Comparison of ENCODE assay signal across 12 cellular contexts in genomic region chr9:93684806-93685553, GRCh38.
DNase-seq lines count a peak whose midpoint lies in the region; ATAC-seq and TF ChIP-seq lines count a peak whose summit lies in the region.
"Had no signal": no experiment of that assay in that cellular context is flagged by ENCODE, and none has a peak within 500 bp of the region (broad histone marks: within the 10 kb centered on the region; RNA-seq: fewer than 3 reads in every experiment).

No MANE protein-coding gene starts in this region.

- H3K9ac ChIP-seq in PC-3 (ENCODE audit: low read length), result no peak overlapping the region

- H2AFZ ChIP-seq in PC-3 (ENCODE audit: low read length), result peak overlapping the region; percentile 63

- DNase-seq in cardiac septum (ENCODE audit: low spot score) (peak; percentile 50), right atrium auricular region (ENCODE audit: low spot score) (no peak), PC-3 (peak; percentile 52), foreskin keratinocyte (no peak), GM20000 (ENCODE audit: low spot score) (no peak), kidney glomerular epithelial cell (lab: John Stamatoyannopoulos, UW) (no peak)
- DNase-seq: activated naive CD4-positive, alpha-beta T cell treated with Interleukin-2 at 50 U/mL for 16 hours; NCI-H187 treated with DMSO at 0.1 percent for 48 hours; stimulated activated CD4-positive, alpha-beta T cell treated with anti-CD3 and anti-CD28 coated beads, Interleukin-12 subunit alpha, Interleukin-12 subunit beta, amount 100 ng/mL, for 4 hours had no signal

- no peaks in the 10 kb centered on the region for H3K79me2 ChIP-seq in PC-3 (ENCODE audit: low read length)

- no peak for TF ChIP-seq CTCF in right atrium auricular region (IDR thresholded peaks at IDR 0.05)
- peak; percentile 53 for TF ChIP-seq CTCF in PC-3 (conservative IDR thresholded peaks at IDR 0.05; ENCODE audit: low read depth, low read length)
- peak; percentile 22 for TF ChIP-seq CTCF in foreskin keratinocyte (conservative IDR thresholded peaks at IDR 0.05)
- TF ChIP-seq CTCF in GM20000 (IDR thresholded peaks at IDR 0.05; ENCODE audit: extremely low read depth, missing control alignments), result no peak

- H3K4me1 ChIP-seq in right atrium auricular region (no peaks in the 10 kb centered on the region), PC-3 (ENCODE audit: insufficient read depth, low read length) (0 out of 2 replicates have a peak, but pooled peaks cover 4% of the 10 kb centered on the region), foreskin keratinocyte (no peaks in the 10 kb centered on the region)

- no peaks in the 10 kb centered on the region for H3K27me3 ChIP-seq in right atrium auricular region
- H3K27me3 ChIP-seq in PC-3 (ENCODE audit: low read length), result no peaks in the 10 kb centered on the region
- H3K27me3 ChIP-seq in foreskin keratinocyte, result no peaks in the 10 kb centered on the region

- intact Hi-C loops in cardiac septum (cut with DNase I) (loop anchor here (5.0 kb wide), 2 partner anchors 317 to 527 kb away; no protein-coding TSS in a partner anchor), PC-3 (cut with micrococcal nuclease) (no loop called here)

- no peak overlapping the region for H3K27ac ChIP-seq in right atrium auricular region
- no peak overlapping the region for H3K27ac ChIP-seq in PC-3 (ENCODE audit: low read length)
- no peak overlapping the region for H3K27ac ChIP-seq in foreskin keratinocyte
- H3K27ac ChIP-seq: thoracic aorta had no signal

- H3F3A ChIP-seq in PC-3 (ENCODE audit: low read length, unreplicated experiment), result no peaks in the 10 kb centered on the region

- no peaks in the 10 kb centered on the region for H3K36me3 ChIP-seq in right atrium auricular region
- no peaks in the 10 kb centered on the region for H3K36me3 ChIP-seq in PC-3 (ENCODE audit: low read depth, low read length)
- H3K36me3 ChIP-seq: thoracic aorta had no signal

- H3K9me2 ChIP-seq in PC-3 (replicated peaks; ENCODE audit: low read length), result no peaks in the 10 kb centered on the region

- no peak overlapping the region; the same call in 1 of the 2 replicates for H3K4me2 ChIP-seq in PC-3 (ENCODE audit: low read length)

- H4K20me1 ChIP-seq in PC-3 (ENCODE audit: low read length), result no peaks in the 10 kb centered on the region

- H3K4me3 ChIP-seq in right atrium auricular region, result no peak overlapping the region
- H3K4me3 ChIP-seq in PC-3 (ENCODE audit: low read length), result no peak overlapping the region
- H3K4me3 ChIP-seq: thoracic aorta had no signal

- ATAC-seq in PC-3 (peak; percentile 73), foreskin keratinocyte (no peak), HG03095 (IDR thresholded peaks at IDR 0.05; ENCODE audit: unreplicated experiment) (no peak), GM18520 (IDR thresholded peaks at IDR 0.05; ENCODE audit: unreplicated experiment) (no peak)

- CTCF ChIA-PET in PC-3 (lab: Charles Lee), result interaction anchor here (1.0 kb wide), 1 partner anchor 224 kb away, joined by 3 read pairs; no protein-coding TSS in a partner anchor

- H3K9me3 ChIP-seq in right atrium auricular region (peaks cover 5 to 18% of the 10 kb centered on the region in 2 donors), PC-3 (ENCODE audit: low read length) (no peaks in the 10 kb centered on the region)

- POLR2A ChIA-PET in PC-3 (lab: Charles Lee; ENCODE audit: unreplicated experiment), result no interaction called here

- no TSS peak for BruUV-seq in PC-3 (replicated peaks; lab: Mats Ljungman, UMichigan)

Comparison
In these comparisons a context has a peak if more than half of its experiments do, and no peak if none do; other contexts are left out.
1. DNase-seq: peak in cardiac septum (single experiment) and PC-3 (single experiment); none in right atrium auricular region (single experiment), foreskin keratinocyte (0 of 2), GM20000 (single experiment) and kidney glomerular epithelial cell (single experiment).
2. CTCF ChIP-seq: peak in PC-3 (single experiment) and foreskin keratinocyte (single experiment); none in right atrium auricular region (0 of 2) and GM20000 (single experiment).